Comparison of ENCODE assay signal across 25 cellular contexts in genomic region chr3:191268737-191269136, GRCh38.
"Had no signal": no experiment of that assay in that cellular context is flagged by ENCODE, and none has a peak within 500 bp of the region (broad histone marks: within the 10 kb centered on the region; RNA-seq: fewer than 3 reads in every experiment).

No MANE protein-coding gene starts in this region.

- H3K4me1 Mint-ChIP-seq: activated CD4-positive, alpha-beta memory T cell treated with anti-CD3 and anti-CD28 coated beads, Interleukin-2, amount 10 ng/mL, durations not matched to agents 7 days and 5 days; activated CD4-positive, alpha-beta T cell treated with anti-CD3 and anti-CD28 coated beads, Interleukin-2, amount 10 ng/mL, durations not matched to agents 24 days and 14 days; activated naive CD4-positive, alpha-beta T cell treated with anti-CD3 and anti-CD28 coated beads, Interleukin-2, amount 10 ng/mL, durations not matched to agents 7 days and 5 days; activated naive CD8-positive, alpha-beta T cell treated with anti-CD3 and anti-CD28 coated beads, Interleukin-2, amount 10 ng/mL, durations not matched to agents 7 days and 5 days; activated T-helper 17 cell treated with anti-CD3 and anti-CD28 coated beads, Interleukin-2, amount 50 U/mL, for 72 hours; WTC11 had no signal

- H3K36me3 Mint-ChIP-seq: activated naive CD4-positive, alpha-beta T cell treated with anti-CD3 and anti-CD28 coated beads, Interleukin-2, amount 10 ng/mL, durations not matched to agents 7 days and 5 days; activated naive CD8-positive, alpha-beta T cell treated with anti-CD3 and anti-CD28 coated beads, Interleukin-2, amount 10 ng/mL, durations not matched to agents 7 days and 5 days had no signal

- H3K4me2 ChIP-seq: KMS-11 had no signal

- H3K27me3 ChIP-seq: MG63 had no signal

- ATAC-seq: activated T-helper 17 cell treated with anti-CD3 and anti-CD28 coated beads, Interleukin-2, amount 50 U/mL, for 72 hours; WTC11 had no signal

- DNase-seq: activated CD4-positive, alpha-beta memory T cell treated with anti-CD3 and anti-CD28 coated beads, Interleukin-2, amount 10 ng/mL, durations not matched to agents 7 days and 5 days; activated CD4-positive, alpha-beta T cell treated with anti-CD3 and anti-CD28 coated beads for 1 hour; activated CD4-positive, alpha-beta T cell treated with anti-CD3 and anti-CD28 coated beads, Interleukin-2, amount 10 ng/mL, durations not matched to agents 24 days and 14 days; activated gamma-delta T cell treated with Interleukin-2 at 50 U/mL for 16 hours; activated naive CD4-positive, alpha-beta T cell treated with anti-CD3 and anti-CD28 coated beads, Interleukin-2, amount 10 ng/mL, durations not matched to agents 7 days and 5 days; activated naive CD8-positive, alpha-beta T cell treated with anti-CD3 and anti-CD28 coated beads, Interleukin-2, amount 10 ng/mL, durations not matched to agents 7 days and 5 days; activated T-cell treated with anti-CD3 and anti-CD28 coated beads for 4 hours; activated T-cell treated with anti-CD3 and anti-CD28 coated beads, Interleukin-2, amount 50 U/mL, for 48 hours; aorta; central memory CD4-positive, alpha-beta T cell; MG63; NCI-H1105; NCI-H1436; NCI-H1694 treated with DMSO at 0.1 percent for 48 hours; NCI-H2029 treated with DMSO at 0.1 percent for 48 hours; NCI-H345; NCI-H510A; NCI-H526 treated with DMSO at 0.1 percent for 48 hours; NCI-H82; PC-3; SHP77 treated with DMSO at 0.1 percent for 48 hours had no signal

- H3K27me3 Mint-ChIP-seq: activated CD4-positive, alpha-beta memory T cell treated with anti-CD3 and anti-CD28 coated beads, Interleukin-2, amount 10 ng/mL, durations not matched to agents 7 days and 5 days; activated naive CD4-positive, alpha-beta T cell treated with anti-CD3 and anti-CD28 coated beads, Interleukin-2, amount 10 ng/mL, durations not matched to agents 7 days and 5 days; activated naive CD8-positive, alpha-beta T cell treated with anti-CD3 and anti-CD28 coated beads, Interleukin-2, amount 10 ng/mL, durations not matched to agents 7 days and 5 days; activated T-helper 17 cell treated with anti-CD3 and anti-CD28 coated beads, Interleukin-2, amount 50 U/mL, for 72 hours had no signal

- H3K4me3 Mint-ChIP-seq: activated CD4-positive, alpha-beta memory T cell treated with anti-CD3 and anti-CD28 coated beads, Interleukin-2, amount 10 ng/mL, durations not matched to agents 7 days and 5 days; activated CD4-positive, alpha-beta T cell treated with anti-CD3 and anti-CD28 coated beads, Interleukin-2, amount 10 ng/mL, durations not matched to agents 24 days and 14 days; activated naive CD4-positive, alpha-beta T cell treated with anti-CD3 and anti-CD28 coated beads, Interleukin-2, amount 10 ng/mL, durations not matched to agents 7 days and 5 days; activated naive CD8-positive, alpha-beta T cell treated with anti-CD3 and anti-CD28 coated beads, Interleukin-2, amount 10 ng/mL, durations not matched to agents 7 days and 5 days; activated T-helper 17 cell treated with anti-CD3 and anti-CD28 coated beads, Interleukin-2, amount 50 U/mL, for 72 hours; T-helper 1 cell treated with Interleukin-12 subunit alpha and Interleukin-12 subunit beta and Interleukin-4 antibody, amounts not matched to agents 30 μg/mL and 1 μg/mL, for 36 hours; WTC11 had no signal

- H3K27ac Mint-ChIP-seq: activated CD4-positive, alpha-beta memory T cell treated with anti-CD3 and anti-CD28 coated beads, Interleukin-2, amount 10 ng/mL, durations not matched to agents 7 days and 5 days; activated CD4-positive, alpha-beta T cell treated with anti-CD3 and anti-CD28 coated beads, Interleukin-2, amount 10 ng/mL, durations not matched to agents 24 days and 14 days; activated naive CD4-positive, alpha-beta T cell treated with anti-CD3 and anti-CD28 coated beads, Interleukin-2, amount 10 ng/mL, durations not matched to agents 7 days and 5 days; activated naive CD8-positive, alpha-beta T cell treated with anti-CD3 and anti-CD28 coated beads, Interleukin-2, amount 10 ng/mL, durations not matched to agents 7 days and 5 days; activated T-helper 17 cell treated with anti-CD3 and anti-CD28 coated beads, Interleukin-2, amount 50 U/mL, for 72 hours; T-helper 1 cell treated with Interleukin-12 subunit alpha and Interleukin-12 subunit beta and Interleukin-4 antibody, amounts not matched to agents 30 μg/mL and 1 μg/mL, for 36 hours; WTC11 had no signal

- H3K9me3 Mint-ChIP-seq: activated naive CD4-positive, alpha-beta T cell treated with anti-CD3 and anti-CD28 coated beads, Interleukin-2, amount 10 ng/mL, durations not matched to agents 7 days and 5 days; activated naive CD8-positive, alpha-beta T cell treated with anti-CD3 and anti-CD28 coated beads, Interleukin-2, amount 10 ng/mL, durations not matched to agents 7 days and 5 days had no signal

- H3K36me3 ChIP-seq: MG63 had no signal

- H3K4me3 ChIP-seq: MG63 had no signal

- H3K27ac ChIP-seq: KMS-11 had no signal
